9 cellular contexts compared by ENCODE assay signal in genomic region chr1:231419147-231419546, GRCh38. TPM values are rescaled to one million over a fixed set of nuclear protein-coding genes. Genes with fewer than 3 reads are reported as not detected.
DNase-seq lines count a peak whose midpoint lies in the region; ATAC-seq and TF ChIP-seq lines count a peak whose summit lies in the region.
"Had no signal": no experiment of that assay in that cellular context is flagged by ENCODE, and none has a peak within 500 bp of the region (broad histone marks: within the 10 kb centered on the region; RNA-seq: fewer than 3 reads in every experiment).

No MANE protein-coding gene starts in this region.

- no peak overlapping the region for H2BK12ac ChIP-seq in neuronal stem cell (ENCODE audit: low read length)

- no peak overlapping the region for H2AK9ac ChIP-seq in IMR-90 (replicated peaks; ENCODE audit: low read depth, low read length, poor library complexity)

- no peak overlapping the region for H3K27ac ChIP-seq in IMR-90 (ENCODE audit: insufficient read depth, low read length)
- H3K27ac ChIP-seq in neuronal stem cell (replicated peaks; ENCODE audit: low read length) = no peak overlapping the region

- DNase-seq in AG09309 (ENCODE audit: low read depth) (no peak), IMR-90 (no peak), neuronal stem cell (ENCODE audit: low spot score) (no peak), OCI-M1 (lab: John Stamatoyannopoulos, UW) (no peak), SIG-M5 treated with dmso at 0.1 percent for 504 hours (lab: John Stamatoyannopoulos, UW; ENCODE audit: unreplicated experiment) (no peak), GM19238 (ENCODE audit: insufficient read length, low spot score) (no peak)
- DNase-seq in central memory CD8-positive, alpha-beta T cell (ENCODE audit: low spot score in 2 of 2) = no peak
- DNase-seq: stimulated activated CD8-positive, alpha-beta memory T cell treated with anti-CD3 and anti-CD28 coated beads, Interleukin-4, amount 100 ng/mL, for 48 hours had no signal

- H3K27me3 ChIP-seq in IMR-90 (ENCODE audit: control insufficient read depth, insufficient read depth, low read length) = no peaks in the 10 kb centered on the region
- peaks cover 0 to 24% (median 0%) of the 10 kb centered on the region in 3 experiments for H3K27me3 ChIP-seq in neuronal stem cell (ENCODE audit: control insufficient read depth in 3 of 3, insufficient read depth in 3 of 3, low read depth in 1 of 3, low read length in 3 of 3)

- H3K4me3 ChIP-seq in AG09309 (ENCODE audit: control insufficient read depth, low read depth, low read length) (peak overlapping the region; percentile 81), IMR-90 (ENCODE audit: insufficient read depth, low read depth, low read length) (peak overlapping the region; percentile 78; the same call in 1 of the 2 replicates), neuronal stem cell (ENCODE audit: low read length in 2 of 2) (peak overlapping the region in 1 of 2 donors; percentile 67)

- no TSS peak for BruUV-seq in IMR-90 (replicated peaks; lab: Mats Ljungman, UMichigan)

- H4K91ac ChIP-seq in IMR-90 (ENCODE audit: insufficient read depth, low read depth, low read length) = no peak overlapping the region
- no peak overlapping the region for H4K91ac ChIP-seq in neuronal stem cell (ENCODE audit: low read depth, low read length, poor library complexity)

- H2AFZ ChIP-seq in IMR-90 (replicated peaks; ENCODE audit: low read length, poor library complexity) = no peak overlapping the region
- H2AFZ ChIP-seq in neuronal stem cell (ENCODE audit: low read length) = no peak overlapping the region

- no peak for ATAC-seq in IMR-90 (ENCODE audit: low read depth)
- ATAC-seq in central memory CD8-positive, alpha-beta T cell (replicated peaks; ENCODE audit: extremely low read depth, poor library complexity, severe bottlenecking) = no peak

- peaks cover 9% of the 10 kb centered on the region for H3K9me1 ChIP-seq in IMR-90 (ENCODE audit: insufficient read depth, low read length)

- TF ChIP-seq CTCF in AG09309 (IDR thresholded peaks at IDR 0.05; ENCODE audit: control insufficient read depth, insufficient read depth, low read depth, low read length, missing control alignments) (no peak), IMR-90 (conservative IDR thresholded peaks at IDR 0.05; ENCODE audit: low read depth, low read length) (no peak), nephron (IDR thresholded peaks at IDR 0.05; ENCODE audit: unreplicated experiment in 3 of 3) (no peak)

- peaks cover 53% of the 10 kb centered on the region for H3K4me1 Mint-ChIP-seq in central memory CD8-positive, alpha-beta T cell
- H3K4me1 Mint-ChIP-seq in nephron = peaks cover 47% of the 10 kb centered on the region

- TF ChIP-seq POLR2A in IMR-90 (IDR thresholded peaks at IDR 0.05; ENCODE audit: low read depth, low read length) = no peak

- H3K23ac ChIP-seq in IMR-90 (ENCODE audit: low read depth, low read length) (peak overlapping the region; percentile 76), neuronal stem cell (ENCODE audit: low read depth, low read length, poor library complexity) (no peak overlapping the region)

- no peak overlapping the region for H2BK20ac ChIP-seq in IMR-90 (ENCODE audit: low read depth, low read length)

- no peak for TF ChIP-seq RAD21 in IMR-90 (IDR thresholded peaks at IDR 0.05; ENCODE audit: low read length)

- dilution Hi-C loops in IMR-90 (cut with HindIII; ENCODE audit: low sequenced_read_pairs, unreplicated experiment) = no loop called here

- H3K9me3 Mint-ChIP-seq in central memory CD8-positive, alpha-beta T cell = no peaks in the 10 kb centered on the region
- H3K9me3 Mint-ChIP-seq in nephron = no peaks in the 10 kb centered on the region

- peaks cover 67% of the 10 kb centered on the region for H4K20me1 ChIP-seq in IMR-90 (ENCODE audit: insufficient read depth, low read length)

- no peak overlapping the region for H2BK120ac ChIP-seq in IMR-90 (ENCODE audit: low read depth, low read length)
- H2BK120ac ChIP-seq in neuronal stem cell (ENCODE audit: low read depth, low read length) = no peak overlapping the region

- H3K9me3 ChIP-seq in IMR-90 (ENCODE audit: control insufficient read depth, insufficient read depth, low read length) (no peaks in the 10 kb centered on the region), neuronal stem cell (replicated peaks in 1 of 2; ENCODE audit: control insufficient read depth in 2 of 2, insufficient read depth in 1 of 2, low read depth in 1 of 2, low read length in 2 of 2) (no peaks in the 10 kb centered on the region)

- H3K27me3 Mint-ChIP-seq in central memory CD8-positive, alpha-beta T cell = no peaks in the 10 kb centered on the region
- no peaks in the 10 kb centered on the region for H3K27me3 Mint-ChIP-seq in nephron (ENCODE audit: low read depth)

- CTCF ChIA-PET in IMR-90 (lab: Yijun Ruan, JAX) = no interaction called here

- peaks cover 7% of the 10 kb centered on the region for H3K4me1 ChIP-seq in IMR-90 (ENCODE audit: control insufficient read depth, insufficient read depth, low read length)
- H3K4me1 ChIP-seq in neuronal stem cell (ENCODE audit: control insufficient read depth in 2 of 2, insufficient read depth in 1 of 2, low read depth in 1 of 2, low read length in 2 of 2) = peaks cover 1 to 18% of the 10 kb centered on the region in 2 donors

- H3K36me3 ChIP-seq in IMR-90 (ENCODE audit: control insufficient read depth, insufficient read depth, low read length) (no peaks in the 10 kb centered on the region; the same call in 1 of the 2 replicates), neuronal stem cell (replicated peaks in 1 of 2; ENCODE audit: control insufficient read depth in 2 of 2, insufficient read depth in 2 of 2, low read length in 2 of 2) (peaks cover 0 to 11% of the 10 kb centered on the region in 2 donors)

- in situ Hi-C loops in IMR-90 (cut with MboI; ENCODE audit: low sequenced_read_pairs) = no loop called here

- peaks cover 7% of the 10 kb centered on the region for H3K36me3 Mint-ChIP-seq in central memory CD8-positive, alpha-beta T cell (ENCODE audit: insufficient read depth)
- peaks cover 8% of the 10 kb centered on the region for H3K36me3 Mint-ChIP-seq in nephron (ENCODE audit: low read depth)

- no peak overlapping the region for H4K5ac ChIP-seq in IMR-90 (ENCODE audit: low read depth, low read length)

- peak overlapping the region; percentile 80 for H3K4me3 Mint-ChIP-seq in central memory CD8-positive, alpha-beta T cell
- peak overlapping the region; percentile 90 to 95 (median 90) for H3K4me3 Mint-ChIP-seq in nephron

- intact Hi-C loops in IMR-90 (cut with micrococcal nuclease) = loop anchor here (5.0 kb wide), 1 partner anchor 183 kb away; no protein-coding TSS in a partner anchor

- WGBS in IMR-90 (ENCODE audit: extremely low coverage in 2 of 2, insufficient read length in 1 of 2), 2 experiments = no CpG with 5 or more reads among the region's 1 CpG
- no CpG with 5 or more reads among the region's 1 CpG for WGBS in neuronal stem cell (ENCODE audit: extremely low coverage in 2 of 2, insufficient read length in 2 of 2, insufficient replicate concordance in 1 of 2), 2 donors

- H3K4me2 ChIP-seq in IMR-90 (ENCODE audit: low read depth, low read length) (peak overlapping the region; percentile 89), neuronal stem cell (ENCODE audit: insufficient read depth, low read length, poor library complexity, severe bottlenecking) (no peak overlapping the region)

- POLR2A ChIA-PET in IMR-90 (lab: Charles Lee; ENCODE audit: unreplicated experiment) = no interaction called here

- 0 out of 2 replicates have a peak overlapping the region, but pooled peaks have one; percentile 42 for H3K14ac ChIP-seq in IMR-90 (replicated peaks; ENCODE audit: low read depth, low read length)
- H3K14ac ChIP-seq in neuronal stem cell (ENCODE audit: low read length) = no peak overlapping the region

- H3K56ac ChIP-seq in IMR-90 (ENCODE audit: extremely low read depth, insufficient read depth, low read length) = no peak overlapping the region

- no peak overlapping the region for H2AK5ac ChIP-seq in IMR-90 (ENCODE audit: low read depth, low read length)
- H2AK5ac ChIP-seq in neuronal stem cell (ENCODE audit: low read depth, low read length) = no peak overlapping the region

- no peak overlapping the region for H3K18ac ChIP-seq in IMR-90 (ENCODE audit: low read depth, low read length)
- no peak overlapping the region for H3K18ac ChIP-seq in neuronal stem cell (ENCODE audit: low read length)

- H3K4ac ChIP-seq in IMR-90 (ENCODE audit: low read depth, low read length) (no peak overlapping the region), neuronal stem cell (ENCODE audit: low read length) (no peak overlapping the region)

- no peak overlapping the region for H3K27ac Mint-ChIP-seq in central memory CD8-positive, alpha-beta T cell (ENCODE audit: low read depth)
- H3K27ac Mint-ChIP-seq in nephron = no peak overlapping the region

- H4K8ac ChIP-seq in IMR-90 (ENCODE audit: low read depth in 2 of 2, low read length in 2 of 2) = no peak overlapping the region
- no peak overlapping the region for H4K8ac ChIP-seq in neuronal stem cell (ENCODE audit: low read depth, low read length)

- H2BK5ac ChIP-seq in IMR-90 (ENCODE audit: low read depth, low read length, poor library complexity, severe bottlenecking) = no peak overlapping the region
- H2BK5ac ChIP-seq in neuronal stem cell (ENCODE audit: low read length) = no peak overlapping the region

- H2BK15ac ChIP-seq in IMR-90 (ENCODE audit: low read depth, low read length) (no peak overlapping the region), neuronal stem cell (ENCODE audit: low read length) (no peak overlapping the region)

- H3K79me1 ChIP-seq in IMR-90 (ENCODE audit: low read depth in 1 of 2, low read length in 2 of 2) = peaks cover 0 to 58% of the 10 kb centered on the region in 2 experiments; a peak in 2 of 4 replicates
- no peaks in the 10 kb centered on the region for H3K79me1 ChIP-seq in neuronal stem cell (ENCODE audit: low read depth, low read length)

- peak overlapping the region; percentile 38; the same call in 1 of the 2 replicates for H3K9ac ChIP-seq in IMR-90 (ENCODE audit: low read depth, low read length)
- no peak overlapping the region for H3K9ac ChIP-seq in neuronal stem cell (ENCODE audit: low read depth, low read length, poor library complexity)

TF ChIP-seq in IMR-90, 13 proteins besides CTCF, POLR2A, EP300 and RAD21 (continues in another document):
- TF ChIP-seq BHLHE40 (IDR thresholded peaks at IDR 0.05; ENCODE audit: low read depth, low read length) (no peak), MAFK (IDR thresholded peaks at IDR 0.05; ENCODE audit: low read depth, low read length) (no peak), CHD1 (IDR thresholded peaks at IDR 0.05; ENCODE audit: low read depth, low read length) (no peak), RFX5 (IDR thresholded peaks at IDR 0.05; ENCODE audit: low read depth, low read length) (no peak)

RNA-seq across cellular contexts. Expression of gene EGLN1, which starts 2.9 kb away (rescaled TPM):
- 26.9 and 66.4 TPM in 2 replicates for total RNA-seq in IMR-90 (2012; rRNA removed)
- polyA plus RNA-seq in IMR-90 (2012; rRNA removed) = 18.1 and 25.7 TPM in 2 replicates
- 5.9 and 11.1 TPM in 2 replicates for polyA plus RNA-seq in IMR-90 (2012; cell fraction: cytosol; rRNA removed)
- 7.3 and 10.0 TPM in 2 replicates for polyA plus RNA-seq in IMR-90 (2012; cell fraction: nucleus; rRNA removed; ENCODE audit: low replicate concordance)
- polyA plus RNA-seq in neuronal stem cell (2013, experiment 1 of 2) = 4.9 TPM
- polyA plus RNA-seq in neuronal stem cell (2013, experiment 2 of 2) = 4.7 TPM
